In the genomic region with DNA sequence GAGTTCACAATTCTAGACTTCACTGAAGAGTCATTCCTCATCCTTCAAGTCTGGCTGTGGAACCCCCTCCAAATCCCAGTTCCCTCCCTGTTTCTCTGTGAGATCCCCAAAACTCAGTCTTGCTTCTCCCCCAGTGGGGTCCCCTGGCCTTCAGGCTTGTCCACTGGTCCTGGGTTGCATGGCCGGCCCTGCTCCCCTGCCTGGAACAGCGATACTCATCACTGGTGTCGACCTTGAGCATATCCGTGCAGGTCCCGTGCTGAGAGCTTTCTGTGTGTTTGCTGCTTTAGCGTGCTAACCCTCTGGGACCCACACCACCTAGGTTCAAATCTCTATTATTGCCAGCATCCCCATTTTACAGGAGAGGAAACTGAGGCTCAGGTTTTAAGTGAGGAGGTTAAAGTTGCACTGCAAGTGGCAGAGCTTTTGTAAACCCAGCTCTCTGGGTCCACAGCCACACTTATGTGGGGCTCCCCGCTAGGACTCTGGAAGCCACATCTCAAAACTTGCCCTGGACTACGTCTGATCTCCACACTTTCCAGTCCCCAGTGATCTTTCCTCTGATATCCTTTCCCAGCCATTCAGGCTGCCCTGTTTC, we compare ENCODE assay signal across 30 cellular contexts. TPM values are rescaled to one million over a fixed set of nuclear protein-coding genes. Genes with fewer than 3 reads are reported as not detected.
DNase-seq lines count a peak whose midpoint lies in the region; ATAC-seq, FAIRE-seq and TF ChIP-seq lines count a peak whose summit lies in the region.
"Had no signal": no experiment of that assay in that cellular context is flagged by ENCODE, and none has a peak within 500 bp of the region (broad histone marks: within the 10 kb centered on the region; RNA-seq: fewer than 3 reads in every experiment).

No MANE protein-coding gene starts in this region.

- H2BK120ac ChIP-seq in H9 (ENCODE audit: low read depth, low read length, poor library complexity, severe bottlenecking), result no peak overlapping the region

- H3K9me3 ChIP-seq in heart right ventricle (no peaks in the 10 kb centered on the region), left ventricle myocardium inferior (replicated peaks) (no peaks in the 10 kb centered on the region), H9 (ENCODE audit: control insufficient read depth, low read depth, low read length) (no peaks in the 10 kb centered on the region)
- H3K9me3 ChIP-seq: esophagus muscularis mucosa, MG63, upper lobe of left lung had no signal

- no peak overlapping the region for H3K23ac ChIP-seq in H9 (ENCODE audit: insufficient read length, low read depth, low read length)

- WGBS in heart right ventricle, 2 donors, result 93 to 97% methylated on average over 8 of the region's 8 CpGs
- WGBS in H9 (ENCODE audit: extremely low coverage, insufficient read length, low lambda C conversion rate), result no CpG with 5 or more reads among the region's 8 CpGs

- no peak overlapping the region for H3K4me2 ChIP-seq in H9 (ENCODE audit: insufficient read depth, insufficient read length, low read length)

- H3K56ac ChIP-seq in H9 (ENCODE audit: insufficient read length, low read depth, low read length), result no peak overlapping the region

- DNase-seq in heart right ventricle (no peak), left ventricle myocardium inferior (no peak), bronchial epithelial cell (ENCODE audit: low read depth) (no peak), nephron progenitor cell (no peak), HuH-7.5 (ENCODE audit: low spot score) (no peak), islet precursor cell (no peak), H9 (no peak)
- DNase-seq: activated CD4-positive, alpha-beta T cell treated with anti-CD3 and anti-CD28 coated beads, Interleukin-2, amount 10 ng/mL, durations not matched to agents 7 days and 5 days; activated CD8-positive, alpha-beta memory T cell treated with anti-CD3 and anti-CD28 coated beads, Interleukin-2, amount 50 U/mL, for 4 hours; activated effector memory CD4-positive, alpha-beta T cell treated with Interleukin-2 at 50 U/mL for 16 hours; effector CD8-positive, alpha-beta T cell; MG63; NCI-H1436; NCI-H2107; NCI-H510A treated with DMSO at 0.1 percent for 48 hours; NK-92 treated with Interleukin-12 subunit alpha and Interleukin-12 subunit beta, amount 100 ng/mL, for 24 hours; stimulated activated CD4-positive, alpha-beta T cell treated with anti-CD3 and anti-CD28 coated beads, Interleukin-12 subunit alpha, Interleukin-12 subunit beta, amount 100 ng/mL, for 4 hours; upper lobe of left lung had no signal

- H3K9me3 Mint-ChIP-seq in nephron progenitor cell, result no peaks in the 10 kb centered on the region
- H3K9me3 Mint-ChIP-seq in H9, result no peaks in the 10 kb centered on the region
- H3K9me3 Mint-ChIP-seq: activated CD4-positive, alpha-beta T cell treated with anti-CD3 and anti-CD28 coated beads, Interleukin-2, amount 10 ng/mL, durations not matched to agents 7 days and 5 days; IgD-negative memory B cell had no signal

- H3K79me1 ChIP-seq in H9 (ENCODE audit: insufficient read depth, low read depth, low read length, poor library complexity, severe bottlenecking), result no peaks in the 10 kb centered on the region

- H2BK20ac ChIP-seq in H9 (ENCODE audit: low read depth, low read length, poor library complexity, severe bottlenecking), result no peak overlapping the region

- H2AK5ac ChIP-seq in H9 (ENCODE audit: insufficient read length, low read length), result no peak overlapping the region

- H3K23me2 ChIP-seq in H9 (ENCODE audit: insufficient read length, low read depth, low read length, poor library complexity, severe bottlenecking), result no peaks in the 10 kb centered on the region

- no peak overlapping the region for H2AFZ ChIP-seq in H9 (ENCODE audit: low read length)

- H3K4me3 Mint-ChIP-seq in nephron progenitor cell (no peak overlapping the region), H9 (no peak overlapping the region)
- H3K4me3 Mint-ChIP-seq: activated CD4-positive, alpha-beta T cell treated with anti-CD3 and anti-CD28 coated beads, Interleukin-2, amount 10 ng/mL, durations not matched to agents 7 days and 5 days; IgD-negative memory B cell had no signal

- H3K36me3 ChIP-seq in heart right ventricle (peaks cover 0 to 56% (median 3%) of the 10 kb centered on the region in 9 donors), left ventricle myocardium inferior (peaks cover 48% of the 10 kb centered on the region), bronchial epithelial cell (ENCODE audit: control insufficient read depth, insufficient read depth, low read length) (peaks cover 3% of the 10 kb centered on the region)
- H3K36me3 ChIP-seq: MG63, upper lobe of left lung had no signal

- no peaks in the 10 kb centered on the region for H4K20me1 ChIP-seq in H9 (ENCODE audit: control insufficient read depth, insufficient read depth, insufficient read length)

- intact Hi-C loops in heart right ventricle (cut with DNase I) (no loop called here), left ventricle myocardium inferior (cut with micrococcal nuclease) (no loop called here)

- H3T11ph ChIP-seq in H9 (ENCODE audit: low read length), result no peak overlapping the region

- ATAC-seq in heart right ventricle (no peak), HG03354 (IDR thresholded peaks at IDR 0.05; ENCODE audit: poor library complexity, severe bottlenecking, unreplicated experiment) (no peak)

- H3K4me3 ChIP-seq in heart right ventricle (no peak overlapping the region), left ventricle myocardium inferior (no peak overlapping the region), bronchial epithelial cell (ENCODE audit: low read depth, low read length) (no peak overlapping the region)
- H3K4me3 ChIP-seq: esophagus muscularis mucosa, MG63, upper lobe of left lung had no signal

- H3K27me3 ChIP-seq in heart right ventricle, result no peaks in the 10 kb centered on the region
- no peaks in the 10 kb centered on the region for H3K27me3 ChIP-seq in left ventricle myocardium inferior (ENCODE audit: low read depth)
- H3K27me3 ChIP-seq in bronchial epithelial cell (ENCODE audit: control insufficient read depth, insufficient read depth, low read length), result no peaks in the 10 kb centered on the region
- peaks cover 1% of the 10 kb centered on the region; the same call in 1 of the 2 replicates for H3K27me3 ChIP-seq in H9 (ENCODE audit: insufficient read depth, low read length)
- H3K27me3 ChIP-seq: esophagus muscularis mucosa, MG63, upper lobe of left lung had no signal

- H2BK5ac ChIP-seq in H9 (ENCODE audit: insufficient read length, low read length), result no peak overlapping the region

- H3K4me1 Mint-ChIP-seq in nephron progenitor cell, result peaks cover 31% of the 10 kb centered on the region
- H3K4me1 Mint-ChIP-seq in H9, result peaks cover 11 to 16% of the 10 kb centered on the region in 2 experiments; a peak in 3 of 4 replicates
- H3K4me1 Mint-ChIP-seq: activated CD4-positive, alpha-beta T cell treated with anti-CD3 and anti-CD28 coated beads, Interleukin-2, amount 10 ng/mL, durations not matched to agents 7 days and 5 days had no signal

- H3K27ac Mint-ChIP-seq in nephron progenitor cell, result peak overlapping the region; percentile 78
- H3K27ac Mint-ChIP-seq in H9, result peak overlapping the region in 1 of 3 experiments; percentile 82; a peak in 1 of 7 replicates

- peaks cover 30% of the 10 kb centered on the region for H3K36me3 Mint-ChIP-seq in nephron progenitor cell (ENCODE audit: low read depth)
- peaks cover 9 to 25% (median 17%) of the 10 kb centered on the region in 3 experiments; a peak in 6 of 7 replicates for H3K36me3 Mint-ChIP-seq in H9 (ENCODE audit: insufficient read depth in 1 of 3, low read depth in 3 of 3)
- H3K36me3 Mint-ChIP-seq: IgD-negative memory B cell had no signal

- peak; percentile 7 for FAIRE-seq in bronchial epithelial cell (lab: Jason Lieb, UNC)
- FAIRE-seq: frontal cortex, H54, keratinocyte, RCC 7860 had no signal

- H4K91ac ChIP-seq in H9 (ENCODE audit: insufficient read length, low read depth, low read length), result no peak overlapping the region

- no peaks in the 10 kb centered on the region for H3K79me2 ChIP-seq in H9 (ENCODE audit: insufficient read depth, low read length)

- H4K8ac ChIP-seq in H9 (replicated peaks; ENCODE audit: insufficient read length, low read depth, low read length), result no peak overlapping the region

- H3K14ac ChIP-seq in H9 (ENCODE audit: insufficient read depth, low read length), result no peak overlapping the region

- H3K9ac ChIP-seq in H9 (ENCODE audit: extremely low read depth, insufficient read length, low read length), result no peak overlapping the region

- H3K4ac ChIP-seq in H9 (ENCODE audit: low read depth, low read length), result no peak overlapping the region

- TF ChIP-seq CTCF in heart right ventricle (IDR thresholded peaks at IDR 0.05) (no peak), left ventricle myocardium inferior (IDR thresholded peaks at IDR 0.05; ENCODE audit: borderline replicate concordance) (no peak), bronchial epithelial cell (IDR thresholded peaks at IDR 0.05; ENCODE audit: insufficient read depth, low read length, severe bottlenecking) (no peak), nephron progenitor cell (IDR thresholded peaks at IDR 0.05) (no peak), H9 (conservative IDR thresholded peaks at IDR 0.05) (no peak)

- H3K27ac ChIP-seq in heart right ventricle (peak overlapping the region in 6 of 10 donors; percentile 53 to 69 (median 58)), left ventricle myocardium inferior (replicated peaks) (no peak overlapping the region), H9 (ENCODE audit: insufficient read length, low read depth, low read length) (no peak overlapping the region)
- H3K27ac ChIP-seq: C4-2B, esophagus muscularis mucosa, upper lobe of left lung had no signal

- peaks cover 8 to 39% (median 27%) of the 10 kb centered on the region in 9 donors for H3K4me1 ChIP-seq in heart right ventricle
- H3K4me1 ChIP-seq in left ventricle myocardium inferior, result peaks cover 44% of the 10 kb centered on the region
- no peaks in the 10 kb centered on the region for H3K4me1 ChIP-seq in H9 (ENCODE audit: insufficient read depth, low read length)

- H2BK12ac ChIP-seq in H9 (ENCODE audit: insufficient read length, low read depth, low read length), result no peak overlapping the region

- no peak overlapping the region for H3K18ac ChIP-seq in H9 (ENCODE audit: insufficient read length, low read depth, low read length)

- H3K27me3 Mint-ChIP-seq in nephron progenitor cell (ENCODE audit: low read depth, poor library complexity) (peaks cover 2% of the 10 kb centered on the region), H9 (ENCODE audit: low read depth) (peaks cover 93% of the 10 kb centered on the region)
- H3K27me3 Mint-ChIP-seq: activated CD4-positive, alpha-beta T cell treated with anti-CD3 and anti-CD28 coated beads, Interleukin-2, amount 10 ng/mL, durations not matched to agents 7 days and 5 days; IgD-negative memory B cell had no signal

- no peak overlapping the region for H2BK15ac ChIP-seq in H9 (ENCODE audit: low read depth, low read length)

- no peak overlapping the region for H4K5ac ChIP-seq in H9 (ENCODE audit: insufficient read length, low read depth, low read length)

RNA-seq across cellular contexts. Expression of gene LIPE, which starts 15.5 kb away (rescaled TPM):
- total RNA-seq in heart right ventricle, result 100 to 1,000 TPM in 1 of 10 donors, 10 to 100 TPM in 9; 39.4 to 109 (median 53.8) TPM
- 10 to 100 TPM; 60.6 to 80.7 TPM for polyA plus RNA-seq in heart right ventricle
- total RNA-seq in left ventricle myocardium inferior, result 55.8 TPM
- total RNA-seq in bronchial epithelial cell, result 7.6 and 8.6 TPM in 2 replicates
- total RNA-seq in H9 (2021), result 5.7 and 6.3 TPM in 2 replicates

RNA-seq across cellular contexts. Expression of gene CNFN, which starts 21.6 kb away (rescaled TPM):
- total RNA-seq in heart right ventricle (1 to 10 TPM in 1 of 10 donors, under 1 TPM in 4, not detected in 5; 0.51 to 1.3 (median 0.81) TPM), left ventricle myocardium inferior (0.49 TPM), bronchial epithelial cell (1.7 TPM in 1 of 2 replicates, not detected in the other), H9 (2021) (7.1 and 8.8 TPM in 2 replicates)
- 1 to 10 TPM; 1.6 to 7.2 TPM for polyA plus RNA-seq in heart right ventricle
- total RNA-seq: activated CD4-positive, alpha-beta T cell treated with anti-CD3 and anti-CD28 coated beads, Interleukin-2, amount 10 ng/mL, durations not matched to agents 7 days and 5 days; chondrocyte; frontal cortex; lung microvascular endothelial cell had no signal

RNA-seq across cellular contexts. Expression of gene CXCL17, which starts 31.1 kb away (rescaled TPM):
- not detected for total RNA-seq in heart right ventricle
- under 1 TPM in 1 of 2 donors, not detected in 1; 0.03 TPM for polyA plus RNA-seq in heart right ventricle
- not detected for total RNA-seq in left ventricle myocardium inferior
- total RNA-seq in bronchial epithelial cell, result 1.1 and 5.8 TPM in 2 replicates
- not detected in 2 replicates for total RNA-seq in H9 (2021)
- total RNA-seq: activated CD4-positive, alpha-beta T cell treated with anti-CD3 and anti-CD28 coated beads, Interleukin-2, amount 10 ng/mL, durations not matched to agents 7 days and 5 days; aorta; chondrocyte; frontal cortex; lung microvascular endothelial cell; T-helper 2 cell treated with Interferon-gamma antibody and Interleukin-4, amounts not matched to agents 100 ng/mL and 5 ng/mL, for 36 hours had no signal
- polyA plus RNA-seq: keratinocyte had no signal

Comparison
In these comparisons a context has a peak if more than half of its experiments do, and no peak if none do; other contexts are left out.
1. H3K27ac ChIP-seq: peak in heart right ventricle (6 of 10); none in left ventricle myocardium inferior (single experiment) and H9 (single experiment).